ENCODE assay signal across 13 cellular contexts in genomic region chr20:38932457-38933120, GRCh38. TPM values are rescaled to one million over a fixed set of nuclear protein-coding genes. Genes with fewer than 3 reads are reported as not detected.
DNase-seq lines count a peak whose midpoint lies in the region; ATAC-seq, FAIRE-seq and TF ChIP-seq lines count a peak whose summit lies in the region.
"Had no signal": no experiment of that assay in that cellular context is flagged by ENCODE, and none has a peak within 500 bp of the region (broad histone marks: within the 10 kb centered on the region; RNA-seq: fewer than 3 reads in every experiment).

No MANE protein-coding gene starts in this region.

- FAIRE-seq in HepG2 (lab: Jason Lieb, UNC), result no peak
- FAIRE-seq: GM12892 had no signal

- H4K20me1 ChIP-seq in HepG2 (ENCODE audit: insufficient read depth, low read length), result peaks cover 25% of the 10 kb centered on the region; the same call in 1 of the 2 replicates

- in situ Hi-C loops in HepG2 (cut with HindIII; ENCODE audit: extremely low pct_ligation_motif_present, low pct_unique_long_range_greater_than_20kb), result no loop called here

- TF ChIP-seq CTCF in HepG2 (CRISPR knock-in tag; IDR thresholded peaks at IDR 0.05) (no peak), right lobe of liver (IDR thresholded peaks at IDR 0.05) (no peak), WTC11 (IDR thresholded peaks at IDR 0.05) (no peak)

- ATAC-seq in HepG2 (no peak), right lobe of liver (no peak), WTC11 (no peak), aorta (ENCODE audit: low FRiP score) (peak; percentile 65)
- ATAC-seq: body of pancreas had no signal

- H3K27me3 Mint-ChIP-seq in WTC11 (ENCODE audit: low read depth), result no peaks in the 10 kb centered on the region
- H3K27me3 Mint-ChIP-seq: CD4-positive, alpha-beta memory T cell had no signal

- no peak for DNase-seq in HepG2 (ENCODE audit: low spot score)
- DNase-seq in right lobe of liver, result no peak
- DNase-seq in WTC11 (ENCODE audit: low spot score), result no peak
- peak; percentile 57 for DNase-seq in fibroblast of the conjunctiva (ENCODE audit: low read depth)
- no peak for DNase-seq in aorta
- DNase-seq in HEK293T (ENCODE audit: extremely low spot score), result no peak
- DNase-seq in NCI-H1105 treated with DMSO at 0.1 percent for 48 hours (lab: John Stamatoyannopoulos, UW), result no peak
- no peak for DNase-seq in retina
- DNase-seq: activated CD8-positive, alpha-beta memory T cell treated with anti-CD3 and anti-CD28 coated beads for 24 hours; body of pancreas; CD4-positive, alpha-beta memory T cell; hippocampal formation had no signal

- no peak overlapping the region for H3K9ac ChIP-seq in HepG2 (ENCODE audit: insufficient read depth, low read depth, low read length)

- H3K9me3 Mint-ChIP-seq in WTC11, result no peaks in the 10 kb centered on the region
- H3K9me3 Mint-ChIP-seq: CD4-positive, alpha-beta memory T cell had no signal

- intact Hi-C loops in HepG2 (cut with micrococcal nuclease; ENCODE audit: unreplicated experiment), result no loop called here
- intact Hi-C loops in right lobe of liver (cut with DNase I), result no loop called here
- intact Hi-C loops in aorta (cut with DNase I), result no loop called here

- peaks cover 61% of the 10 kb centered on the region for H3K4me1 Mint-ChIP-seq in WTC11

- H3K27ac ChIP-seq in HepG2 (ENCODE audit: extremely low read length, insufficient read depth, low read length) (no peak overlapping the region), right lobe of liver (no peak overlapping the region), aorta (ENCODE audit: low read depth in 1 of 2, low read length in 2 of 2) (no peak overlapping the region)
- H3K27ac ChIP-seq: body of pancreas had no signal

- no peak overlapping the region for H3K4me3 ChIP-seq in HepG2 (replicated peaks in 1 of 3; ENCODE audit: insufficient read depth in 1 of 3, low read depth in 2 of 3, low read length in 3 of 3)
- no peak overlapping the region for H3K4me3 ChIP-seq in right lobe of liver
- H3K4me3 ChIP-seq in aorta (ENCODE audit: low read length in 2 of 2), result no peak overlapping the region
- H3K4me3 ChIP-seq: body of pancreas had no signal

- H3K4me2 ChIP-seq in HepG2 (ENCODE audit: low read depth, low read length), result 0 out of 2 replicates have a peak overlapping the region, but pooled peaks have one; percentile 1

- H3K36me3 Mint-ChIP-seq in WTC11, result peaks cover 37% of the 10 kb centered on the region
- H3K36me3 Mint-ChIP-seq: CD4-positive, alpha-beta memory T cell had no signal

- no peak for TF ChIP-seq RAD21 in HepG2 (CRISPR knock-in tag; IDR thresholded peaks at IDR 0.05)

- WGBS in HepG2 (ENCODE audit: low lambda C conversion rate), result 93% methylated on average over 9 of the region's 9 CpGs
- WGBS in right lobe of liver (ENCODE audit: insufficient coverage, low coverage, low lambda C conversion rate, missing lambda C conversion rate), result 60% methylated on average over 6 of the region's 9 CpGs
- WGBS in aorta, 2 donors, result 41 to 48% methylated on average over 9 of the region's 9 CpGs

- peaks cover 95% of the 10 kb centered on the region for H3K4me1 ChIP-seq in HepG2 (ENCODE audit: insufficient read depth, low read length)
- no peaks in the 10 kb centered on the region for H3K4me1 ChIP-seq in right lobe of liver
- H3K4me1 ChIP-seq in aorta (ENCODE audit: control insufficient read depth in 1 of 2, insufficient read depth in 2 of 2, low read length in 2 of 2), result no peaks in the 10 kb centered on the region
- H3K4me1 ChIP-seq: body of pancreas had no signal

- H3K36me3 ChIP-seq in HepG2 (replicated peaks in 1 of 2; ENCODE audit: control insufficient read depth in 1 of 2, insufficient read depth in 2 of 2, low read length in 2 of 2) (peaks cover 13 to 35% of the 10 kb centered on the region in 2 experiments), right lobe of liver (no peaks in the 10 kb centered on the region), aorta (ENCODE audit: control insufficient read depth in 1 of 2, insufficient read depth in 2 of 2, low read length in 1 of 2) (no peaks in the 10 kb centered on the region)

- POLR2A ChIA-PET in HepG2 (lab: Yijun Ruan, JAX) (interaction anchor here (1.3 kb wide), 1 partner anchor 30 kb away, joined by 5 read pairs; the partner anchor contains the start of gene DHX35), WTC11 (lab: Charles Lee) (no interaction called here), HEK293T (lab: Yijun Ruan, JAX) (interaction anchor here (0.7 to 1.3 kb wide), 2 partner anchors 29 to 103 kb away, joined by 3 to 5 read pairs; partner anchors contain the start of gene DHX35)

- peaks cover 98% of the 10 kb centered on the region for H3K79me2 ChIP-seq in HepG2 (ENCODE audit: insufficient read depth, low read length)

- peak overlapping the region; percentile 7; the same call in 1 of the 2 replicates for H3K27ac Mint-ChIP-seq in WTC11

- CTCF ChIA-PET in HepG2 (lab: Yijun Ruan, JAX; ENCODE audit: low intra/inter-chr PET ratio, low total read pairs) (no interaction called here), WTC11 (lab: Charles Lee) (interaction anchor here (0.6 to 1.7 kb wide), 4 partner anchors 39 to 988 kb away, joined by 3 to 6 read pairs (median 3); no protein-coding TSS in a partner anchor), HEK293T (lab: Yijun Ruan, JAX) (no interaction called here)

- no peak overlapping the region for H2AFZ ChIP-seq in HepG2 (ENCODE audit: low read length)

- no peak for TF ChIP-seq POLR2A in HepG2 (IDR thresholded peaks at IDR 0.05; ENCODE audit: insufficient read depth in 1 of 2, low read depth in 2 of 2, low read length in 2 of 2)
- TF ChIP-seq POLR2A in right lobe of liver (IDR thresholded peaks at IDR 0.05), result no peak

- BruUV-seq in HepG2 (replicated peaks; lab: Mats Ljungman, UMichigan), result no TSS peak

- H3K27me3 ChIP-seq in HepG2 (ENCODE audit: control insufficient read depth in 1 of 2, insufficient read depth in 2 of 2, low read length in 2 of 2) (no peaks in the 10 kb centered on the region), right lobe of liver (no peaks in the 10 kb centered on the region), aorta (ENCODE audit: control insufficient read depth in 1 of 2, insufficient read depth in 2 of 2, low read length in 1 of 2) (no peaks in the 10 kb centered on the region)
- H3K27me3 ChIP-seq: body of pancreas had no signal

- H3K9me3 ChIP-seq in HepG2 (ENCODE audit: low read length), result no peaks in the 10 kb centered on the region
- no peaks in the 10 kb centered on the region for H3K9me3 ChIP-seq in right lobe of liver
- no peaks in the 10 kb centered on the region for H3K9me3 ChIP-seq in aorta (ENCODE audit: control insufficient read depth, low read length)
- H3K9me3 ChIP-seq: body of pancreas had no signal

- TF ChIP-seq EP300 in HepG2 (IDR thresholded peaks at IDR 0.05; ENCODE audit: low read depth in 2 of 2, low read length in 2 of 2), result no peak
- TF ChIP-seq EP300 in HepG2 (CRISPR knock-in tag; IDR thresholded peaks at IDR 0.05; ENCODE audit: borderline replicate concordance), result no peak

- no peak overlapping the region for H3K4me3 Mint-ChIP-seq in WTC11

RNA-seq across cellular contexts. Expression of gene FAM83D, which starts 6.4 kb away (rescaled TPM):
- total RNA-seq in HepG2 (2016; rRNA removed; fragmentation: Illumina TruSeq; extraction: Trizol) (64.0 and 76.5 TPM in 2 replicates), right lobe of liver (1 to 10 TPM in 4 of 6 experiments, under 1 TPM in 2; 0.83 to 3.3 (median 1.7) TPM), WTC11 (2021) (57.7 to 66.9 TPM (median 58.3 TPM) in 3 replicates), aorta (1 to 10 TPM; 3.4 to 6.1 TPM)
- total RNA-seq in HepG2 (2016; cell fraction: cytosol; rRNA removed; fragmentation: Illumina TruSeq; extraction: Trizol; ENCODE audit: low read depth), result 7.7 and 8.1 TPM in 2 replicates
- 64.0 and 71.6 TPM in 2 replicates for total RNA-seq in HepG2 (2016; cell fraction: insoluble cytoplasmic fraction; rRNA removed; fragmentation: Illumina TruSeq; extraction: Trizol)
- total RNA-seq in HepG2 (2016; cell fraction: membrane; rRNA removed; fragmentation: Illumina TruSeq; extraction: Trizol), result 21.2 and 23.0 TPM in 2 replicates
- total RNA-seq in HepG2 (2016; cell fraction: nucleus; rRNA removed; fragmentation: Illumina TruSeq; extraction: Trizol), result 31.3 and 37.7 TPM in 2 replicates
- polyA plus RNA-seq in HepG2 (2011; rRNA removed) (26.7 and 51.4 TPM in 2 replicates), aorta (1 to 10 TPM; 1.1 to 2.7 TPM)
- 28.2 and 38.6 TPM in 2 replicates for polyA plus RNA-seq in HepG2 (2011; cell fraction: cytosol; rRNA removed)
- polyA plus RNA-seq in HepG2 (2011; cell fraction: nucleus; rRNA removed), result 23.7 and 42.3 TPM in 2 replicates
- polyA plus RNA-seq in HepG2 (2012), result 13.4 and 27.1 TPM in 2 replicates
- polyA plus RNA-seq in HepG2 (2016; cell fraction: cytosol; fragmentation: Illumina TruSeq; extraction: Trizol; ENCODE audit: low read depth), result 3.9 and 4.0 TPM in 2 replicates
- polyA plus RNA-seq in HepG2 (2016; cell fraction: insoluble cytoplasmic fraction; fragmentation: Illumina TruSeq; extraction: Trizol; ENCODE audit: low read depth), result 80.4 and 80.8 TPM in 2 replicates
- polyA plus RNA-seq in HepG2 (2016; cell fraction: membrane; fragmentation: Illumina TruSeq; extraction: Trizol; ENCODE audit: low read depth), result 11.5 and 12.2 TPM in 2 replicates
- polyA plus RNA-seq in HepG2 (2016; cell fraction: nucleus; fragmentation: Illumina TruSeq; extraction: Trizol; ENCODE audit: insufficient read depth, low read depth), result 61.5 and 62.0 TPM in 2 replicates
- polyA minus RNA-seq in HepG2 (2011; rRNA and poly(A)+ RNA removed; ENCODE audit: low replicate concordance), result 42.3 and 93.4 TPM in 2 replicates
- 16.7 and 27.9 TPM in 2 replicates for polyA minus RNA-seq in HepG2 (2011; cell fraction: cytosol; rRNA and poly(A)+ RNA removed)
- 19.5 and 32.3 TPM in 2 replicates for polyA minus RNA-seq in HepG2 (2011; cell fraction: nucleus; rRNA and poly(A)+ RNA removed)

RNA-seq across cellular contexts. Expression of gene DHX35, which starts 29.6 kb away (rescaled TPM):
- 28.7 and 30.4 TPM in 2 replicates for total RNA-seq in HepG2 (2016; rRNA removed; fragmentation: Illumina TruSeq; extraction: Trizol)
- 5.2 and 6.7 TPM in 2 replicates for total RNA-seq in HepG2 (2016; cell fraction: cytosol; rRNA removed; fragmentation: Illumina TruSeq; extraction: Trizol; ENCODE audit: low read depth)
- total RNA-seq in HepG2 (2016; cell fraction: insoluble cytoplasmic fraction; rRNA removed; fragmentation: Illumina TruSeq; extraction: Trizol), result 29.9 and 33.4 TPM in 2 replicates
- total RNA-seq in HepG2 (2016; cell fraction: membrane; rRNA removed; fragmentation: Illumina TruSeq; extraction: Trizol), result 8.6 and 10.5 TPM in 2 replicates
- 35.4 and 36.9 TPM in 2 replicates for total RNA-seq in HepG2 (2016; cell fraction: nucleus; rRNA removed; fragmentation: Illumina TruSeq; extraction: Trizol)
- 25.8 and 26.2 TPM in 2 replicates for polyA plus RNA-seq in HepG2 (2011; rRNA removed)
- polyA plus RNA-seq in HepG2 (2011; cell fraction: cytosol; rRNA removed), result 18.8 and 19.6 TPM in 2 replicates
- polyA plus RNA-seq in HepG2 (2011; cell fraction: nucleus; rRNA removed), result 58.1 and 67.7 TPM in 2 replicates
- 11.8 and 14.5 TPM in 2 replicates for polyA plus RNA-seq in HepG2 (2012)
- 1.6 and 1.8 TPM in 2 replicates for polyA plus RNA-seq in HepG2 (2016; cell fraction: cytosol; fragmentation: Illumina TruSeq; extraction: Trizol; ENCODE audit: low read depth)
- 24.2 and 25.5 TPM in 2 replicates for polyA plus RNA-seq in HepG2 (2016; cell fraction: insoluble cytoplasmic fraction; fragmentation: Illumina TruSeq; extraction: Trizol; ENCODE audit: low read depth)
- polyA plus RNA-seq in HepG2 (2016; cell fraction: membrane; fragmentation: Illumina TruSeq; extraction: Trizol; ENCODE audit: low read depth), result 4.9 TPM in 2 replicates
- 45.4 and 47.2 TPM in 2 replicates for polyA plus RNA-seq in HepG2 (2016; cell fraction: nucleus; fragmentation: Illumina TruSeq; extraction: Trizol; ENCODE audit: insufficient read depth, low read depth)
- 25.6 and 28.7 TPM in 2 replicates for polyA minus RNA-seq in HepG2 (2011; rRNA and poly(A)+ RNA removed; ENCODE audit: low replicate concordance)
- polyA minus RNA-seq in HepG2 (2011; cell fraction: cytosol; rRNA and poly(A)+ RNA removed), result 10.4 and 11.8 TPM in 2 replicates
- polyA minus RNA-seq in HepG2 (2011; cell fraction: nucleus; rRNA and poly(A)+ RNA removed), result 46.6 and 48.2 TPM in 2 replicates
- 1 to 10 TPM; 3.2 to 7.5 (median 4.8) TPM for total RNA-seq in right lobe of liver
- 17.8 to 20.4 TPM (median 18.7 TPM) in 3 replicates for total RNA-seq in WTC11 (2021)
- total RNA-seq in aorta, result 10 to 100 TPM; 11.3 TPM
- polyA plus RNA-seq in aorta, result 10 to 100 TPM in 1 of 2 donors, 1 to 10 TPM in 1; 4.8 to 15.5 TPM

Comparison
In these comparisons a context has a peak if more than half of its experiments do, and no peak if none do; other contexts are left out.
1. Of the 50 proteins assayed by ChIP-seq in both HepG2 and WTC11: peak only in HepG2: none; only in WTC11: GABPB1; in both: none; in neither: 49.